3 cellular contexts compared by ENCODE assay signal in the genomic region with DNA sequence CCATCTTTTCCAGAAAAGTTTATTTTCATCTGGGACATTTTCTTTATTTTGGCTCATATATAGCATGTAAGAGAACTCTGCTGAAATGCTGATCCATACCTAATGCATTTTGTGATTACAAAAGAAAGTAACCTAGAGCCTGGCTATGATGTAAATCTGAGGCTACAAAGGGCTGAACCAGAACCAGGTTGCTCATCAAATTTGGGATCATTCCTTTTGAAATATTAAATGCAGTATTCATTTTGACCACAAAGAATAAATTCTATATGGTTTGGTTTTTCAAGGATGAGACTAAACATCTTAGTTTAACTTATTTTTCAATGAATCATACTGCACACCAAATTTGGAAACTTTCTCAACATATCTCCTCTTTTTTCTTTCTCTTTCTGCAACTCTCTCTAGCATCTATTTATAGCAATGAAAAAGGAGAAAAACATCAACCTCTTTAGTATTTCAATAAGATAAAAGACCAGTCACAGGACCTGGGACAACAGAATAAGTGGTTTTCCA.
TF ChIP-seq lines count a peak whose summit lies in the region.

No MANE protein-coding gene starts in this region.

TF ChIP-seq in SK-N-SH, 30 proteins besides CTCF, POLR2A, EP300 and RAD21:
- TF ChIP-seq MEF2A (IDR thresholded peaks at IDR 0.05; ENCODE audit: borderline replicate concordance, low read depth) = no peak
- TF ChIP-seq NFIC (IDR thresholded peaks at IDR 0.05; ENCODE audit: borderline replicate concordance) = no peak
- TF ChIP-seq TAF1 (IDR thresholded peaks at IDR 0.05; ENCODE audit: borderline replicate concordance, low read depth, low read length) = no peak
- TF ChIP-seq MXI1 (IDR thresholded peaks at IDR 0.05; ENCODE audit: low read depth, low read length) = no peak
TF ChIP-seq in SK-N-SH: peak in this region for 0.

TF ChIP-seq in SK-N-SH treated with all-trans-retinoic acid at 6 μM for 48 hours, 23 proteins besides CTCF, POLR2A, EP300 and RAD21 (continues in another document):
- TF ChIP-seq ISL1 (CRISPR knock-in tag; IDR thresholded peaks at IDR 0.05) (no peak), ZNF8 (CRISPR knock-in tag; IDR thresholded peaks at IDR 0.05) (no peak), ESRRG (CRISPR knock-in tag; IDR thresholded peaks at IDR 0.05) (no peak), TOX (CRISPR knock-in tag; IDR thresholded peaks at IDR 0.05; ENCODE audit: borderline replicate concordance) (no peak), OSR1 (CRISPR knock-in tag; IDR thresholded peaks at IDR 0.05) (no peak), ZC3H10 (CRISPR knock-in tag; IDR thresholded peaks at IDR 0.05) (no peak), CSDC2 (CRISPR knock-in tag; IDR thresholded peaks at IDR 0.05) (no peak), BACH2 (CRISPR knock-in tag; IDR thresholded peaks at IDR 0.05; ENCODE audit: borderline replicate concordance) (no peak), SNAI2 (CRISPR knock-in tag; IDR thresholded peaks at IDR 0.05) (no peak), RARB (CRISPR knock-in tag; IDR thresholded peaks at IDR 0.05) (no peak), ZFP3 (CRISPR knock-in tag; IDR thresholded peaks at IDR 0.05) (no peak)
- TF ChIP-seq, protein P1, sequence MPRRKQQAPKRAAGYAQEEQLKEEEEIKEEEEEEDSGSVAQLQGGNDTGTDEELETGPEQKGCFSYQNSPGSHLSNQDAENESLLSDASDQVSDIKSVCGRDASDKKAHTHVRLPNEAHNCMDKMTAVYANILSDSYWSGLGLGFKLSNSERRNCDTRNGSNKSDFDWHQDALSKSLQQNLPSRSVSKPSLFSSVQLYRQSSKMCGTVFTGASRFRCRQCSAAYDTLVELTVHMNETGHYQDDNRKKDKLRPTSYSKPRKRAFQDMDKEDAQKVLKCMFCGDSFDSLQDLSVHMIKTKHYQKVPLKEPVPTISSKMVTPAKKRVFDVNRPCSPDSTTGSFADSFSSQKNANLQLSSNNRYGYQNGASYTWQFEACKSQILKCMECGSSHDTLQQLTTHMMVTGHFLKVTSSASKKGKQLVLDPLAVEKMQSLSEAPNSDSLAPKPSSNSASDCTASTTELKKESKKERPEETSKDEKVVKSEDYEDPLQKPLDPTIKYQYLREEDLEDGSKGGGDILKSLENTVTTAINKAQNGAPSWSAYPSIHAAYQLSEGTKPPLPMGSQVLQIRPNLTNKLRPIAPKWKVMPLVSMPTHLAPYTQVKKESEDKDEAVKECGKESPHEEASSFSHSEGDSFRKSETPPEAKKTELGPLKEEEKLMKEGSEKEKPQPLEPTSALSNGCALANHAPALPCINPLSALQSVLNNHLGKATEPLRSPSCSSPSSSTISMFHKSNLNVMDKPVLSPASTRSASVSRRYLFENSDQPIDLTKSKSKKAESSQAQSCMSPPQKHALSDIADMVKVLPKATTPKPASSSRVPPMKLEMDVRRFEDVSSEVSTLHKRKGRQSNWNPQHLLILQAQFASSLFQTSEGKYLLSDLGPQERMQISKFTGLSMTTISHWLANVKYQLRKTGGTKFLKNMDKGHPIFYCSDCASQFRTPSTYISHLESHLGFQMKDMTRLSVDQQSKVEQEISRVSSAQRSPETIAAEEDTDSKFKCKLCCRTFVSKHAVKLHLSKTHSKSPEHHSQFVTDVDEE (CRISPR knock-in tag; IDR thresholded peaks at IDR 0.05) = no peak
- TF ChIP-seq, protein P2, sequence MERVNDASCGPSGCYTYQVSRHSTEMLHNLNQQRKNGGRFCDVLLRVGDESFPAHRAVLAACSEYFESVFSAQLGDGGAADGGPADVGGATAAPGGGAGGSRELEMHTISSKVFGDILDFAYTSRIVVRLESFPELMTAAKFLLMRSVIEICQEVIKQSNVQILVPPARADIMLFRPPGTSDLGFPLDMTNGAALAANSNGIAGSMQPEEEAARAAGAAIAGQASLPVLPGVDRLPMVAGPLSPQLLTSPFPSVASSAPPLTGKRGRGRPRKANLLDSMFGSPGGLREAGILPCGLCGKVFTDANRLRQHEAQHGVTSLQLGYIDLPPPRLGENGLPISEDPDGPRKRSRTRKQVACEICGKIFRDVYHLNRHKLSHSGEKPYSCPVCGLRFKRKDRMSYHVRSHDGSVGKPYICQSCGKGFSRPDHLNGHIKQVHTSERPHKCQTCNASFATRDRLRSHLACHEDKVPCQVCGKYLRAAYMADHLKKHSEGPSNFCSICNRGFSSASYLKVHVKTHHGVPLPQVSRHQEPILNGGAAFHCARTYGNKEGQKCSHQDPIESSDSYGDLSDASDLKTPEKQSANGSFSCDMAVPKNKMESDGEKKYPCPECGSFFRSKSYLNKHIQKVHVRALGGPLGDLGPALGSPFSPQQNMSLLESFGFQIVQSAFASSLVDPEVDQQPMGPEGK (CRISPR knock-in tag; IDR thresholded peaks at IDR 0.05; ENCODE audit: borderline replicate concordance) = no peak
- TF ChIP-seq, protein P3, sequence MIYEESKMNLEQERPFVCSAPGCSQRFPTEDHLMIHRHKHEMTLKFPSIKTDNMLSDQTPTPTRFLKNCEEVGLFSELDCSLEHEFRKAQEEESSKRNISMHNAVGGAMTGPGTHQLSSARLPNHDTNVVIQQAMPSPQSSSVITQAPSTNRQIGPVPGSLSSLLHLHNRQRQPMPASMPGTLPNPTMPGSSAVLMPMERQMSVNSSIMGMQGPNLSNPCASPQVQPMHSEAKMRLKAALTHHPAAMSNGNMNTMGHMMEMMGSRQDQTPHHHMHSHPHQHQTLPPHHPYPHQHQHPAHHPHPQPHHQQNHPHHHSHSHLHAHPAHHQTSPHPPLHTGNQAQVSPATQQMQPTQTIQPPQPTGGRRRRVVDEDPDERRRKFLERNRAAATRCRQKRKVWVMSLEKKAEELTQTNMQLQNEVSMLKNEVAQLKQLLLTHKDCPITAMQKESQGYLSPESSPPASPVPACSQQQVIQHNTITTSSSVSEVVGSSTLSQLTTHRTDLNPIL (CRISPR knock-in tag; IDR thresholded peaks at IDR 0.05; ENCODE audit: low read depth) = no peak
- TF ChIP-seq, protein P4, sequence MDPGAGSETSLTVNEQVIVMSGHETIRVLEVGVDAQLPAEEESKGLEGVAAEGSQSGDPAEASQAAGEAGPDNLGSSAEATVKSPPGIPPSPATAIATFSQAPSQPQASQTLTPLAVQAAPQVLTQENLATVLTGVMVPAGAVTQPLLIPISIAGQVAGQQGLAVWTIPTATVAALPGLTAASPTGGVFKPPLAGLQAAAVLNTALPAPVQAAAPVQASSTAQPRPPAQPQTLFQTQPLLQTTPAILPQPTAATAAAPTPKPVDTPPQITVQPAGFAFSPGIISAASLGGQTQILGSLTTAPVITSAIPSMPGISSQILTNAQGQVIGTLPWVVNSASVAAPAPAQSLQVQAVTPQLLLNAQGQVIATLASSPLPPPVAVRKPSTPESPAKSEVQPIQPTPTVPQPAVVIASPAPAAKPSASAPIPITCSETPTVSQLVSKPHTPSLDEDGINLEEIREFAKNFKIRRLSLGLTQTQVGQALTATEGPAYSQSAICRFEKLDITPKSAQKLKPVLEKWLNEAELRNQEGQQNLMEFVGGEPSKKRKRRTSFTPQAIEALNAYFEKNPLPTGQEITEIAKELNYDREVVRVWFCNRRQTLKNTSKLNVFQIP (CRISPR knock-in tag; IDR thresholded peaks at IDR 0.05; ENCODE audit: borderline replicate concordance, low read depth) = no peak
- TF ChIP-seq, protein P5, sequence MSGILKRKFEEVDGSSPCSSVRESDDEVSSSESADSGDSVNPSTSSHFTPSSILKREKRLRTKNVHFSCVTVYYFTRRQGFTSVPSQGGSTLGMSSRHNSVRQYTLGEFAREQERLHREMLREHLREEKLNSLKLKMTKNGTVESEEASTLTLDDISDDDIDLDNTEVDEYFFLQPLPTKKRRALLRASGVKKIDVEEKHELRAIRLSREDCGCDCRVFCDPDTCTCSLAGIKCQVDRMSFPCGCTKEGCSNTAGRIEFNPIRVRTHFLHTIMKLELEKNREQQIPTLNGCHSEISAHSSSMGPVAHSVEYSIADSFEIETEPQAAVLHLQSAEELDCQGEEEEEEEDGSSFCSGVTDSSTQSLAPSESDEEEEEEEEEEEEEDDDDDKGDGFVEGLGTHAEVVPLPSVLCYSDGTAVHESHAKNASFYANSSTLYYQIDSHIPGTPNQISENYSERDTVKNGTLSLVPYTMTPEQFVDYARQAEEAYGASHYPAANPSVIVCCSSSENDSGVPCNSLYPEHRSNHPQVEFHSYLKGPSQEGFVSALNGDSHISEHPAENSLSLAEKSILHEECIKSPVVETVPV (CRISPR knock-in tag; IDR thresholded peaks at IDR 0.05) = no peak

TF ChIP-seq in IMR-90, 13 proteins besides CTCF, POLR2A, EP300 and RAD21:
- TF ChIP-seq, protein P6, sequence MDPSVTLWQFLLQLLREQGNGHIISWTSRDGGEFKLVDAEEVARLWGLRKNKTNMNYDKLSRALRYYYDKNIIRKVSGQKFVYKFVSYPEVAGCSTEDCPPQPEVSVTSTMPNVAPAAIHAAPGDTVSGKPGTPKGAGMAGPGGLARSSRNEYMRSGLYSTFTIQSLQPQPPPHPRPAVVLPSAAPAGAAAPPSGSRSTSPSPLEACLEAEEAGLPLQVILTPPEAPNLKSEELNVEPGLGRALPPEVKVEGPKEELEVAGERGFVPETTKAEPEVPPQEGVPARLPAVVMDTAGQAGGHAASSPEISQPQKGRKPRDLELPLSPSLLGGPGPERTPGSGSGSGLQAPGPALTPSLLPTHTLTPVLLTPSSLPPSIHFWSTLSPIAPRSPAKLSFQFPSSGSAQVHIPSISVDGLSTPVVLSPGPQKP (IDR thresholded peaks at IDR 0.05; ENCODE audit: borderline replicate concordance, low read depth, low read length) = no peak
- TF ChIP-seq CHD1 (IDR thresholded peaks at IDR 0.05; ENCODE audit: low read depth, low read length) = no peak
- TF ChIP-seq RFX5 (IDR thresholded peaks at IDR 0.05; ENCODE audit: low read depth, low read length) = no peak
